ENCODE assay signal across 17 cellular contexts in the genomic region with DNA sequence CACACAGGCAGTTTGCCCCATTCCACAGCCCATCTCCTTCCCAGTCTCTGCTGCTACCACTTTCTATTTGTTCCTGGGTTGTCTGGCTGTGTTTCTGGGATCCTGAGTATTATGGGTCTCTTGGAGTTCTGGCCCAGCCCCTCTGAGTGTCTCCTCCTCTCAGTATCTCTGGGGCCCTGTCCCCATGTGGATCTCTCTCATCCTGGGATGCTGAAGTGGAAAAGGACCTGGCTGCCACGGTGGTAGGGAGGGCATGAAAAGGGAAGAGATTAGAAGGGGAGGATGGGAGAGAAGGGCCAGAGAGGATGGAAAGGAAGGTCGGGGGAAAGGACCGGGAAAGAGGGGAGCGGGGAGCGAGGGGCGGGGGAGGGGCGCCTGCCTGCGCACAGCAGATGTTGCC. TPM values are rescaled to one million over a fixed set of nuclear protein-coding genes. Genes with fewer than 3 reads are reported as not detected.
DNase-seq lines count a peak whose midpoint lies in the region; ATAC-seq and TF ChIP-seq lines count a peak whose summit lies in the region.
"Had no signal": no experiment of that assay in that cellular context is flagged by ENCODE, and none has a peak within 500 bp of the region (broad histone marks: within the 10 kb centered on the region; RNA-seq: fewer than 3 reads in every experiment).

No MANE protein-coding gene starts in this region.

- H3K27me3 Mint-ChIP-seq in chondrocyte (ENCODE audit: low read depth), result peaks cover 54% of the 10 kb centered on the region

- no peak overlapping the region for H3K18ac ChIP-seq in mesenchymal stem cell (ENCODE audit: low read depth in 1 of 2, low read length in 2 of 2)

- H3K4ac ChIP-seq in mesenchymal stem cell (ENCODE audit: low read depth in 1 of 2, low read length in 2 of 2), result no peak overlapping the region

- H3K9me3 ChIP-seq in heart left ventricle (no peaks in the 10 kb centered on the region), mesenchymal stem cell (ENCODE audit: control insufficient read depth, low read length) (no peaks in the 10 kb centered on the region), suprapubic skin (no peaks in the 10 kb centered on the region), tibial artery (no peaks in the 10 kb centered on the region), aorta (ENCODE audit: control insufficient read depth, low read length) (no peaks in the 10 kb centered on the region)

- no peak overlapping the region for H3K23ac ChIP-seq in mesenchymal stem cell (ENCODE audit: low read length in 2 of 2)

- TF ChIP-seq EP300 in suprapubic skin (IDR thresholded peaks at IDR 0.05), result no peak

- DNase-seq in heart left ventricle, result no peak
- no peak for DNase-seq in left cardiac atrium
- DNase-seq in chondrocyte (ENCODE audit: low spot score), result no peak
- no peak for DNase-seq in mesenchymal stem cell
- DNase-seq in suprapubic skin (ENCODE audit: low spot score in 2 of 2), result no peak
- DNase-seq in tibial artery, result no peak
- DNase-seq in activated naive CD4-positive, alpha-beta T cell (lab: John Stamatoyannopoulos, UW), result no peak
- DNase-seq in aorta, result no peak
- DNase-seq: activated CD8-positive, alpha-beta memory T cell treated with anti-CD3 and anti-CD28 coated beads, Interleukin-2, amount 10 ng/mL, durations not matched to agents 7 days and 5 days; activated effector memory CD4-positive, alpha-beta T cell treated with anti-CD3 and anti-CD28 coated beads, Interleukin-2, amount 50 U/mL, for 16 hours had no signal

- no peak overlapping the region for H2AK5ac ChIP-seq in mesenchymal stem cell (ENCODE audit: low read length, severe bottlenecking)

- H3K4me3 ChIP-seq in heart left ventricle (peak overlapping the region in 8 of 12 donors; percentile 11 to 38 (median 20)), mesenchymal stem cell (ENCODE audit: insufficient read depth in 1 of 2, low read depth in 1 of 2, low read length in 2 of 2) (no peak overlapping the region), suprapubic skin (peak overlapping the region; percentile 15), tibial artery (peak overlapping the region in 1 of 2 donors; percentile 31), aorta (ENCODE audit: low read length in 2 of 2) (no peak overlapping the region)

- 5 to 14% (median 9%) methylated on average over 7 to 8 of the region's 8 CpGs for WGBS in heart left ventricle, 4 donors
- WGBS in mesenchymal stem cell, result 2% methylated on average over 5 of the region's 8 CpGs
- 17% methylated on average over 8 of the region's 8 CpGs for WGBS in suprapubic skin
- 8 to 12% methylated on average over 8 of the region's 8 CpGs for WGBS in aorta, 2 donors

- no peaks in the 10 kb centered on the region for H3K36me3 ChIP-seq in heart left ventricle
- no peaks in the 10 kb centered on the region for H3K36me3 ChIP-seq in mesenchymal stem cell (ENCODE audit: control insufficient read depth in 1 of 2, insufficient read depth in 2 of 2, low read depth in 1 of 2, low read length in 2 of 2)
- H3K36me3 ChIP-seq in suprapubic skin, result no peaks in the 10 kb centered on the region
- no peaks in the 10 kb centered on the region for H3K36me3 ChIP-seq in tibial artery
- H3K36me3 ChIP-seq in aorta (ENCODE audit: control insufficient read depth in 1 of 2, insufficient read depth in 2 of 2, low read length in 1 of 2), result no peaks in the 10 kb centered on the region

- no peak overlapping the region for H3K27ac Mint-ChIP-seq in chondrocyte (ENCODE audit: unreplicated experiment)
- H3K27ac Mint-ChIP-seq: activated CD8-positive, alpha-beta memory T cell treated with anti-CD3 and anti-CD28 coated beads, Interleukin-2, amount 10 ng/mL, durations not matched to agents 7 days and 5 days had no signal

- peaks cover 1% of the 10 kb centered on the region for H3K36me3 Mint-ChIP-seq in chondrocyte (ENCODE audit: low read depth)
- H3K36me3 Mint-ChIP-seq: activated CD8-positive, alpha-beta memory T cell treated with anti-CD3 and anti-CD28 coated beads, Interleukin-2, amount 10 ng/mL, durations not matched to agents 7 days and 5 days had no signal

- no peaks in the 10 kb centered on the region for H3K79me1 ChIP-seq in mesenchymal stem cell (replicated peaks; ENCODE audit: low read length, poor library complexity, severe bottlenecking)

- H2BK12ac ChIP-seq in mesenchymal stem cell (ENCODE audit: low read length in 2 of 2), result no peak overlapping the region

- ATAC-seq in heart left ventricle (no peak), left cardiac atrium (no peak), aorta (ENCODE audit: low FRiP score) (no peak)
- ATAC-seq: left lobe of liver, Right ventricle myocardium inferior had no signal

- no peak overlapping the region for H2BK15ac ChIP-seq in mesenchymal stem cell (ENCODE audit: low read depth, poor library complexity, severe bottlenecking)

- intact Hi-C loops in heart left ventricle (cut with DNase I), result loop anchor here in 1 of 10 donors (5.0 kb wide), 1 partner anchor 66 kb away; no protein-coding TSS in a partner anchor
- intact Hi-C loops in left cardiac atrium (cut with DNase I), result no loop called here
- intact Hi-C loops in tibial artery (cut with DNase I; ENCODE audit: low total_unique reads), result no loop called here
- intact Hi-C loops in aorta (cut with DNase I), result no loop called here

- no peak overlapping the region for H2BK120ac ChIP-seq in mesenchymal stem cell (ENCODE audit: low read depth, low read length)

- peaks cover 4% of the 10 kb centered on the region for H3K4me1 Mint-ChIP-seq in chondrocyte (ENCODE audit: low read depth)

- H3K27ac ChIP-seq in heart left ventricle (no peak overlapping the region), mesenchymal stem cell (ENCODE audit: low read length, poor library complexity, severe bottlenecking) (no peak overlapping the region), suprapubic skin (no peak overlapping the region), tibial artery (no peak overlapping the region), aorta (ENCODE audit: low read depth in 1 of 2, low read length in 2 of 2) (no peak overlapping the region)
- H3K27ac ChIP-seq: HL-60 had no signal

- H3K9me3 Mint-ChIP-seq in chondrocyte (ENCODE audit: low read depth), result no peaks in the 10 kb centered on the region

- peaks cover 0 to 11% (median 4%) of the 10 kb centered on the region in 12 donors for H3K4me1 ChIP-seq in heart left ventricle
- H3K4me1 ChIP-seq in mesenchymal stem cell (ENCODE audit: control insufficient read depth, insufficient read depth, low read depth, low read length), result peaks cover 8% of the 10 kb centered on the region
- peaks cover 13% of the 10 kb centered on the region for H3K4me1 ChIP-seq in suprapubic skin
- H3K4me1 ChIP-seq in tibial artery, result peaks cover 0 to 9% (median 7%) of the 10 kb centered on the region in 4 donors
- H3K4me1 ChIP-seq in aorta (ENCODE audit: control insufficient read depth in 1 of 2, insufficient read depth in 2 of 2, low read length in 2 of 2), result no peaks in the 10 kb centered on the region

- no peak overlapping the region for H4K91ac ChIP-seq in mesenchymal stem cell (ENCODE audit: low read length)

- no peak overlapping the region for H2BK5ac ChIP-seq in mesenchymal stem cell (ENCODE audit: low read depth, low read length, poor library complexity, severe bottlenecking)

- TF ChIP-seq POLR2A in heart left ventricle (IDR thresholded peaks at IDR 0.05) (no peak), suprapubic skin (IDR thresholded peaks at IDR 0.05) (no peak)

- no peak overlapping the region for H3K9ac ChIP-seq in mesenchymal stem cell (ENCODE audit: low read length)

- H3K27me3 ChIP-seq in heart left ventricle, result peaks cover 15 to 70% (median 47%) of the 10 kb centered on the region in 9 donors
- H3K27me3 ChIP-seq in mesenchymal stem cell (ENCODE audit: control insufficient read depth in 1 of 2, insufficient read depth in 1 of 2, low read length in 2 of 2), result peaks cover 71 to 75% of the 10 kb centered on the region in 2 experiments
- peaks cover 71% of the 10 kb centered on the region for H3K27me3 ChIP-seq in suprapubic skin
- H3K27me3 ChIP-seq in tibial artery, result peaks cover 0 to 81% of the 10 kb centered on the region in 2 donors
- H3K27me3 ChIP-seq in aorta (ENCODE audit: control insufficient read depth in 1 of 2, insufficient read depth in 2 of 2, low read length in 1 of 2), result no peaks in the 10 kb centered on the region

- H3K4me2 ChIP-seq in mesenchymal stem cell (ENCODE audit: low read length, poor library complexity, severe bottlenecking), result peak overlapping the region; percentile 10

- H3K4me3 Mint-ChIP-seq in chondrocyte (ENCODE audit: unreplicated experiment), result peak overlapping the region; percentile 31
- H3K4me3 Mint-ChIP-seq: activated CD8-positive, alpha-beta memory T cell treated with anti-CD3 and anti-CD28 coated beads, Interleukin-2, amount 10 ng/mL, durations not matched to agents 7 days and 5 days had no signal

- TF ChIP-seq CTCF in heart left ventricle (IDR thresholded peaks at IDR 0.05) (no peak), chondrocyte (IDR thresholded peaks at IDR 0.05) (no peak), suprapubic skin (IDR thresholded peaks at IDR 0.05) (no peak), tibial artery (IDR thresholded peaks at IDR 0.05) (no peak)

- H4K8ac ChIP-seq in mesenchymal stem cell (ENCODE audit: low read length), result no peak overlapping the region

- H3K14ac ChIP-seq in mesenchymal stem cell (ENCODE audit: low read length in 2 of 2), result no peak overlapping the region

- H2AFZ ChIP-seq in mesenchymal stem cell (ENCODE audit: low read depth, low read length), result no peak overlapping the region

RNA-seq across cellular contexts. Expression of gene LBX1, which starts 54.5 kb away (rescaled TPM):
- total RNA-seq in heart left ventricle (under 1 TPM in 1 of 9 donors, not detected in 8; 0.08 TPM), left cardiac atrium (not detected), chondrocyte (not detected in 3 replicates), suprapubic skin (not detected), aorta (not detected)
- polyA plus RNA-seq in heart left ventricle (not detected), aorta (not detected)
- not detected for polyA plus RNA-seq in mesenchymal stem cell (2013, experiment 1 of 2)
- polyA plus RNA-seq in mesenchymal stem cell (2013, experiment 2 of 2), result not detected
- total RNA-seq: activated CD8-positive, alpha-beta memory T cell treated with anti-CD3 and anti-CD28 coated beads, Interleukin-2, amount 10 ng/mL, durations not matched to agents 7 days and 5 days; left lobe of liver; pulmonary artery endothelial cell; Right ventricle myocardium inferior; T-helper 1 cell treated with Interleukin-12 subunit alpha and Interleukin-12 subunit beta and Interleukin-4 antibody, amounts not matched to agents 30 ng/mL and 1 ng/mL, for 36 hours had no signal
- polyA plus RNA-seq: AG04450, fibroblast of lung had no signal

Comparison
In these comparisons a context has a peak if more than half of its experiments do, and no peak if none do; other contexts are left out.
1. H3K4me3 ChIP-seq: peak in heart left ventricle (8 of 12) and suprapubic skin (single experiment); none in mesenchymal stem cell (0 of 2) and aorta (0 of 2).